In the genomic region with DNA sequence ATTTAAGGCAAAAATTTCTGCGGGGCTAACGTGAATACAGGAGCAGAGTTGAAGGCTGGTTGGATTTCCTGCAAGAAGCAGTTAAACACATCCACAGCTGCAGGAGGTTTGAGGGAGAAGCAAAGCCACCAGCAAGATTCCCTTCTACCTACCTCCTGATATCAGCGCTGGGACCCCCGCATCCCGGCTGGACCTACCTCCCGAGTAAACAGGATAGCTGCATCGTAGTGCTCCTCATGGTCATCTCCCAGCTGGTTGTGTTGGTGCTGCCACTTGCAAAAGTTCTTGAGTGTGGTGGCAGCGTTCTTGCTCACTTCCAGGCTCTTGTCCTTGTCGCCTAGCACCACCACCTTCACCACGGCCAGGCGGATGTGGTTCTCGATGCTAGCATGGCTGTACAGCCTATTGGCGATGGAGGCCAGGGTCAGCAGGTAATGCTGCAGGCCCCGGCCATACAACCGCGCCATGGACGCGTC, we compare ENCODE assay signal across 11 cellular contexts. TPM values are rescaled to one million over a fixed set of nuclear protein-coding genes. Genes with fewer than 3 reads are reported as not detected.
DNase-seq lines count a peak whose midpoint lies in the region; ATAC-seq and TF ChIP-seq lines count a peak whose summit lies in the region.
"Had no signal": no experiment of that assay in that cellular context is flagged by ENCODE, and none has a peak within 500 bp of the region (broad histone marks: within the 10 kb centered on the region; RNA-seq: fewer than 3 reads in every experiment).

No MANE protein-coding gene starts in this region.

- H3F3A ChIP-seq in MM.1S (ENCODE audit: insufficient read depth, low read length), result no peaks in the 10 kb centered on the region

- no CpG with 5 or more reads among the region's 18 CpGs for WGBS in iPS DF 6.9 (ENCODE audit: insufficient coverage, insufficient read length)
- 13 to 32% (median 13%) methylated on average over 18 of the region's 18 CpGs for WGBS in psoas muscle, 3 donors

- H3K9me2 ChIP-seq in MM.1S (replicated peaks; ENCODE audit: insufficient read depth, low read length), result no peaks in the 10 kb centered on the region

- no peaks in the 10 kb centered on the region; the same call in 1 of the 2 replicates for H3K9me3 ChIP-seq in BE2C
- no peaks in the 10 kb centered on the region for H3K9me3 ChIP-seq in adipocyte (ENCODE audit: control insufficient read depth, low read length)
- H3K9me3 ChIP-seq in iPS DF 6.9 (ENCODE audit: control insufficient read depth, insufficient read depth, low read length), result no peaks in the 10 kb centered on the region
- no peaks in the 10 kb centered on the region for H3K9me3 ChIP-seq in psoas muscle
- H3K9me3 ChIP-seq in MM.1S (replicated peaks; ENCODE audit: insufficient read depth, low read length), result no peaks in the 10 kb centered on the region

- H3K36me3 ChIP-seq in BE2C (no peaks in the 10 kb centered on the region), adipocyte (ENCODE audit: control insufficient read depth, insufficient read depth, low read length, severe bottlenecking) (peaks cover 13% of the 10 kb centered on the region), iPS DF 6.9 (ENCODE audit: control insufficient read depth, insufficient read depth, low read length) (no peaks in the 10 kb centered on the region), psoas muscle (ENCODE audit: insufficient read depth in 1 of 2, low read depth in 1 of 2) (no peaks in the 10 kb centered on the region), MM.1S (replicated peaks; ENCODE audit: insufficient read depth, low read length) (no peaks in the 10 kb centered on the region)

- H3K27me3 ChIP-seq in BE2C (peaks cover 3% of the 10 kb centered on the region; the same call in 1 of the 2 replicates), adipocyte (replicated peaks; ENCODE audit: control insufficient read depth, insufficient read depth, low read length) (no peaks in the 10 kb centered on the region), iPS DF 6.9 (ENCODE audit: control insufficient read depth, insufficient read depth, low read length) (peaks cover 5% of the 10 kb centered on the region; the same call in 1 of the 2 replicates), psoas muscle (ENCODE audit: insufficient read depth in 3 of 3, low read length in 2 of 3) (peaks cover 0 to 48% (median 5%) of the 10 kb centered on the region in 3 donors), MM.1S (replicated peaks; ENCODE audit: insufficient read depth, low read length) (no peaks in the 10 kb centered on the region)

- H3K4me1 ChIP-seq in BE2C (no peaks in the 10 kb centered on the region), adipocyte (ENCODE audit: control insufficient read depth, insufficient read depth, low read length) (peaks cover 36% of the 10 kb centered on the region), iPS DF 6.9 (ENCODE audit: control insufficient read depth, insufficient read depth, low read length) (no peaks in the 10 kb centered on the region), psoas muscle (no peaks in the 10 kb centered on the region), MM.1S (ENCODE audit: low read length) (no peaks in the 10 kb centered on the region)

- H3K27ac ChIP-seq in iPS DF 6.9 (ENCODE audit: low read length) (no peak overlapping the region), psoas muscle (peak overlapping the region; percentile 64), MM.1S (ENCODE audit: low read length) (no peak overlapping the region)
- H3K27ac ChIP-seq: C4-2B had no signal

- intact Hi-C loops in psoas muscle (cut with DNase I), result loop anchor here in 1 of 2 donors (10.0 kb wide), 1 partner anchor 600 kb away; no protein-coding TSS in a partner anchor

- no peaks in the 10 kb centered on the region for H4K20me1 ChIP-seq in MM.1S (ENCODE audit: insufficient read depth, low read length)

- no peak overlapping the region for H3K4me2 ChIP-seq in MM.1S (ENCODE audit: low read depth, low read length)

- no peak overlapping the region for H2AFZ ChIP-seq in MM.1S (ENCODE audit: low read length)

- H3K4me3 ChIP-seq in BE2C (ENCODE audit: low read depth, low read length) (peak overlapping the region; percentile 88), adipocyte (ENCODE audit: low read length) (peak overlapping the region; percentile 96), iPS DF 6.9 (ENCODE audit: low read length) (peak overlapping the region; percentile 48; the same call in 1 of the 2 replicates), psoas muscle (peak overlapping the region; percentile 74), MM.1S (ENCODE audit: low read length) (no peak overlapping the region)

- DNase-seq in BE2C, result no peak
- no peak for DNase-seq in adipocyte (ENCODE audit: low read depth)
- DNase-seq in iPS DF 6.9 (ENCODE audit: low read depth, low spot score), result no peak
- DNase-seq in psoas muscle, result no peak
- DNase-seq in MM.1S, result no peak
- DNase-seq in NCI-H146 treated with DMSO at 0.1 percent for 48 hours (lab: John Stamatoyannopoulos, UW; ENCODE audit: unreplicated experiment), result no peak
- DNase-seq: NCI-H69, T-helper 17 cell had no signal

- TF ChIP-seq CTCF in BE2C (IDR thresholded peaks at IDR 0.05; ENCODE audit: low read depth, low read length) (no peak), psoas muscle (IDR thresholded peaks at IDR 0.05) (no peak), MM.1S (IDR thresholded peaks at IDR 0.05; ENCODE audit: low read length) (no peak)

- ATAC-seq in psoas muscle (no peak), HG03139 (IDR thresholded peaks at IDR 0.05; ENCODE audit: unreplicated experiment) (no peak), HG03097 (IDR thresholded peaks at IDR 0.05; ENCODE audit: low FRiP score, unreplicated experiment) (no peak)
- ATAC-seq: T-helper 17 cell had no signal

- no peaks in the 10 kb centered on the region for H3K79me2 ChIP-seq in MM.1S (ENCODE audit: low read length)

- H3K9ac ChIP-seq in adipocyte (ENCODE audit: low read length), result peak overlapping the region; percentile 97
- H3K9ac ChIP-seq in MM.1S (ENCODE audit: low read length), result no peak overlapping the region

RNA-seq across cellular contexts. Expression of a gene that starts 1.8 kb away (rescaled TPM):
- not detected for polyA plus RNA-seq in BE2C (2012; ENCODE audit: insufficient read depth, insufficient read length, low read depth)
- total RNA-seq in psoas muscle, result 1 to 10 TPM; 2.5 to 4.3 (median 2.9) TPM
- 1 to 10 TPM in 2 of 3 donors, under 1 TPM in 1; 0.60 to 1.8 (median 1.0) TPM for polyA plus RNA-seq in psoas muscle
- total RNA-seq: T-helper 17 cell had no signal
